8 cellular contexts compared by ENCODE assay signal in genomic region chr4:1348014-1348513, GRCh38. TPM values are rescaled to one million over a fixed set of nuclear protein-coding genes. Genes with fewer than 3 reads are reported as not detected.
DNase-seq lines count a peak whose midpoint lies in the region; ATAC-seq and TF ChIP-seq lines count a peak whose summit lies in the region.

No MANE protein-coding gene starts in this region.

- H3K27me3 ChIP-seq in rectal smooth muscle tissue (ENCODE audit: control insufficient read depth, insufficient read depth, low read length): no peaks in the 10 kb centered on the region

- no peaks in the 10 kb centered on the region for H3K27me3 Mint-ChIP-seq in T-cell

- H3K4me1 Mint-ChIP-seq in T-cell: peaks cover 41 to 51% (median 46%) of the 10 kb centered on the region in 3 donors

- H3K4me3 Mint-ChIP-seq in T-cell: peak overlapping the region; percentile 81 to 92 (median 88)

- no peaks in the 10 kb centered on the region for H3K36me3 ChIP-seq in rectal smooth muscle tissue (ENCODE audit: control insufficient read depth, insufficient read depth, low read length)

- DNase-seq in T-cell (no peak), fibroblast of pulmonary artery (ENCODE audit: low read depth) (no peak), hypothalamus (lab: John Stamatoyannopoulos, UW) (no peak), glomerular visceral epithelial cell (ENCODE audit: extremely low spot score) (no peak), AG08396 (ENCODE audit: low spot score) (no peak)

- CTCF ChIA-PET in T-cell (lab: Charles Lee): interaction anchor here (0.6 to 2.9 kb wide), 5 partner anchors 8 to 334 kb away, joined by 3 to 14 read pairs (median 5); no protein-coding TSS in a partner anchor

- H3K9me3 Mint-ChIP-seq in T-cell: no peaks in the 10 kb centered on the region

- ATAC-seq in T-cell (replicated peaks in 1 of 4): no peak
- no peak for ATAC-seq in GM19328 (IDR thresholded peaks at IDR 0.05; ENCODE audit: unreplicated experiment)

- H3K4me1 ChIP-seq in rectal smooth muscle tissue (ENCODE audit: control insufficient read depth, insufficient read depth, low read length): peaks cover 15% of the 10 kb centered on the region

- peaks cover 6% of the 10 kb centered on the region for H3K36me3 Mint-ChIP-seq in T-cell

- H3K27ac Mint-ChIP-seq in T-cell: peak overlapping the region; percentile 92 to 94

- H3K27ac ChIP-seq in rectal smooth muscle tissue (ENCODE audit: low read depth, low read length): peak overlapping the region; percentile 91

- no peak for TF ChIP-seq CTCF in fibroblast of pulmonary artery (IDR thresholded peaks at IDR 0.05; ENCODE audit: low read length, missing control alignments)

- POLR2A ChIA-PET in T-cell (lab: Charles Lee): interaction anchor here in 1 of 2 donors (0.5 to 1.8 kb wide), 2 partner anchors 45 to 98 kb away, joined by 5 to 7 read pairs; no protein-coding TSS in a partner anchor

- peak overlapping the region; percentile 25 for H3K9ac ChIP-seq in rectal smooth muscle tissue (ENCODE audit: low read length)

- H3K4me3 ChIP-seq in GM08714 (ENCODE audit: low read length) (peak overlapping the region; percentile 82), fibroblast of pulmonary artery (replicated peaks; ENCODE audit: low read depth, low read length) (peak overlapping the region; percentile 66), rectal smooth muscle tissue (ENCODE audit: low read length) (peak overlapping the region; percentile 44)

RNA-seq across cellular contexts. Expression of gene UVSSA, which starts 1.1 kb away (rescaled TPM):
- total RNA-seq in T-cell: 10 to 100 TPM; 39.9 to 53.7 (median 42.7) TPM

RNA-seq across cellular contexts. Expression of gene NKX1-1, which starts 58.2 kb away (rescaled TPM):
- not detected for total RNA-seq in T-cell

RNA-seq across cellular contexts. Expression of gene MAEA, which starts 58.4 kb away (rescaled TPM):
- 100 to 1,000 TPM in 2 of 5 donors, 10 to 100 TPM in 3; 62.3 to 114 (median 87.2) TPM for total RNA-seq in T-cell
